ENCODE assay signal across 27 cellular contexts in genomic region chr11:17790453-17790852, GRCh38. TPM values are rescaled to one million over a fixed set of nuclear protein-coding genes. Genes with fewer than 3 reads are reported as not detected.
DNase-seq lines count a peak whose midpoint lies in the region; ATAC-seq, FAIRE-seq and TF ChIP-seq lines count a peak whose summit lies in the region.
"Had no signal": no experiment of that assay in that cellular context is flagged by ENCODE, and none has a peak within 500 bp of the region (broad histone marks: within the 10 kb centered on the region; RNA-seq: fewer than 3 reads in every experiment).

No MANE protein-coding gene starts in this region.

- H3K9ac ChIP-seq in K562 (ENCODE audit: insufficient read depth in 1 of 2, low read depth in 2 of 2, low read length in 2 of 2) (no peak overlapping the region), MM.1S (ENCODE audit: low read length) (no peak overlapping the region)

- H2AFZ ChIP-seq in K562 (ENCODE audit: low read depth, low read length), result no peak overlapping the region
- H2AFZ ChIP-seq in MM.1S (ENCODE audit: low read length), result no peak overlapping the region

- TF ChIP-seq EP300 in A549 (IDR thresholded peaks at IDR 0.05), result no peak
- TF ChIP-seq EP300 in K562 (IDR thresholded peaks at IDR 0.05; ENCODE audit: low read length), result no peak

- H3K36me3 Mint-ChIP-seq in CD4-positive, alpha-beta T cell (ENCODE audit: low read depth), result peaks cover 23% of the 10 kb centered on the region
- H3K36me3 Mint-ChIP-seq: mesothelial cell of epicardium, WTC11 had no signal

- in situ Hi-C loops in K562 (cut with MboI), result no loop called here

- no peak for TF ChIP-seq RAD21 in A549 (conservative IDR thresholded peaks at IDR 0.05 in 1 of 2, IDR thresholded peaks at IDR 0.05 in 1 of 2)
- no peak for TF ChIP-seq RAD21 in K562 (CRISPR knock-in tag; conservative IDR thresholded peaks at IDR 0.05 in 1 of 2, IDR thresholded peaks at IDR 0.05 in 1 of 2)

- ATAC-seq in A549 (no peak), K562 (no peak)
- ATAC-seq in CD4-positive, alpha-beta T cell (ENCODE audit: poor library complexity), result no peak
- ATAC-seq: body of pancreas; left cardiac atrium; stimulated activated naive B cell treated with anti-CD40 and anti-IgM and Interleukin-4, amounts not matched to agents 10 μg/mL and 1 μg/mL and 100 μg/mL, for 72 hours; WTC11 had no signal

- no peaks in the 10 kb centered on the region for H3K27me3 Mint-ChIP-seq in CD4-positive, alpha-beta T cell
- H3K27me3 Mint-ChIP-seq: stimulated activated naive B cell treated with anti-CD40 and anti-IgM and Interleukin-4, amounts not matched to agents 10 μg/mL and 1 μg/mL and 100 μg/mL, for 72 hours had no signal

- H3K9me3 ChIP-seq in A549, result no peaks in the 10 kb centered on the region
- no peaks in the 10 kb centered on the region for H3K9me3 ChIP-seq in K562 (replicated peaks; ENCODE audit: control insufficient read depth, insufficient read depth, low read depth, low read length)
- no peaks in the 10 kb centered on the region for H3K9me3 ChIP-seq in MM.1S (replicated peaks; ENCODE audit: insufficient read depth, low read length)
- no peaks in the 10 kb centered on the region for H3K9me3 ChIP-seq in CD4-positive, alpha-beta T cell (ENCODE audit: control insufficient read depth, low read length)
- H3K9me3 ChIP-seq: body of pancreas, esophagus muscularis mucosa, SJSA1, thyroid gland had no signal

- FAIRE-seq in A549 (lab: Jason Lieb, UNC) (peak; percentile 18), K562 (lab: Jason Lieb, UNC) (no peak)
- FAIRE-seq: A204.1 had no signal

- WGBS in A549 (ENCODE audit: missing lambda C conversion rate), result 69% methylated on average over 1 of the region's 1 CpG
- WGBS in K562 (ENCODE audit: insufficient coverage, low coverage, missing lambda C conversion rate), result 50% methylated on average over 1 of the region's 1 CpG

- no peak overlapping the region for H3K27ac Mint-ChIP-seq in CD4-positive, alpha-beta T cell
- H3K27ac Mint-ChIP-seq: mesothelial cell of epicardium; nephron progenitor cell; stimulated activated naive B cell treated with anti-CD40 and anti-IgM and Interleukin-4, amounts not matched to agents 10 μg/mL and 1 μg/mL and 100 μg/mL, for 72 hours; T-helper 2 cell treated with Interferon-gamma antibody and Interleukin-4, amounts not matched to agents 5 μg/mL and 100 μg/mL, for 36 hours; WTC11 had no signal

- H3K4me1 Mint-ChIP-seq in CD4-positive, alpha-beta T cell (ENCODE audit: low read depth), result no peaks in the 10 kb centered on the region
- H3K4me1 Mint-ChIP-seq: mesothelial cell of epicardium; stimulated activated naive B cell treated with anti-CD40 and anti-IgM and Interleukin-4, amounts not matched to agents 10 μg/mL and 1 μg/mL and 100 μg/mL, for 72 hours; WTC11 had no signal

- no peaks in the 10 kb centered on the region for H3K79me2 ChIP-seq in K562 (ENCODE audit: control insufficient read depth, insufficient read depth, low read length)
- no peaks in the 10 kb centered on the region for H3K79me2 ChIP-seq in MM.1S (ENCODE audit: low read length)

- H3K27ac ChIP-seq in A549, result no peak overlapping the region
- no peak overlapping the region for H3K27ac ChIP-seq in K562 (ENCODE audit: extremely low read depth, low read depth, low read length)
- no peak overlapping the region for H3K27ac ChIP-seq in MM.1S (ENCODE audit: low read length)
- H3K27ac ChIP-seq in CD4-positive, alpha-beta T cell (ENCODE audit: low read depth, low read length), result no peak overlapping the region
- H3K27ac ChIP-seq: body of pancreas, esophagus muscularis mucosa, SJSA1, thyroid gland had no signal

- no peaks in the 10 kb centered on the region for H3K9me1 ChIP-seq in K562 (ENCODE audit: control insufficient read depth, insufficient read depth, low read length)

- BruUV-seq in K562 (replicated peaks; lab: Mats Ljungman, UMichigan), result no TSS peak

- no peaks in the 10 kb centered on the region for H3F3A ChIP-seq in MM.1S (ENCODE audit: insufficient read depth, low read length)

- no peaks in the 10 kb centered on the region for H3K27me3 ChIP-seq in K562 (ENCODE audit: control insufficient read depth in 2 of 2, insufficient read depth in 2 of 2, low read length in 2 of 2)
- H3K27me3 ChIP-seq in MM.1S (replicated peaks; ENCODE audit: insufficient read depth, low read length), result no peaks in the 10 kb centered on the region
- no peaks in the 10 kb centered on the region for H3K27me3 ChIP-seq in CD4-positive, alpha-beta T cell (ENCODE audit: control insufficient read depth, insufficient read depth, low read length)
- H3K27me3 ChIP-seq: body of pancreas, esophagus muscularis mucosa, SJSA1, thyroid gland had no signal

- CTCF ChIA-PET in A549 (lab: Yijun Ruan, JAX) (no interaction called here), K562 (lab: Yijun Ruan, JAX; ENCODE audit: low intra/inter-chr PET ratio) (no interaction called here)
- CTCF ChIA-PET in CD4-positive, alpha-beta T cell (lab: Charles Lee), result no interaction called here

- H3K4me1 ChIP-seq in A549, result peaks cover 7% of the 10 kb centered on the region; the same call in 1 of the 3 replicates
- peaks cover 0 to 6% of the 10 kb centered on the region in 2 experiments; a peak in 1 of 5 replicates for H3K4me1 ChIP-seq in K562 (replicated peaks in 1 of 2; ENCODE audit: control insufficient read depth in 2 of 2, insufficient read depth in 2 of 2, low read length in 2 of 2)
- no peaks in the 10 kb centered on the region for H3K4me1 ChIP-seq in MM.1S (ENCODE audit: low read length)
- H3K4me1 ChIP-seq: body of pancreas, esophagus muscularis mucosa, thyroid gland had no signal

- no peak overlapping the region for H3K4me2 ChIP-seq in A549
- H3K4me2 ChIP-seq in K562 (ENCODE audit: insufficient read depth, low read length), result no peak overlapping the region
- H3K4me2 ChIP-seq in MM.1S (ENCODE audit: low read depth, low read length), result no peak overlapping the region

- POLR2A ChIA-PET in A549 (lab: Yijun Ruan, JAX) (no interaction called here), K562 (lab: Yijun Ruan, JAX) (interaction anchor here (1.0 kb wide), 1 partner anchor 11 kb away, joined by 3 read pairs; no protein-coding TSS in a partner anchor)
- POLR2A ChIA-PET in CD4-positive, alpha-beta T cell (lab: Charles Lee), result no interaction called here

- DNase-seq in A549 (ENCODE audit: low read depth in 1 of 2, low spot score in 1 of 2) (peak in 1 of 2 experiments; percentile 17), HPDE6-E6E7 (ENCODE audit: extremely low spot score) (peak; percentile 69), K562 (ENCODE audit: extremely low read depth in 1 of 4, low spot score in 3 of 4) (no peak), fibroblast of the aortic adventitia (ENCODE audit: low read depth) (peak; percentile 35), globus pallidus (ENCODE audit: low spot score) (no peak), MM.1S (no peak), NCI-H524 (lab: John Stamatoyannopoulos, UW) (no peak)
- no peak for DNase-seq in CD4-positive, alpha-beta T cell
- DNase-seq: activated naive CD4-positive, alpha-beta T cell treated with anti-CD3 and anti-CD28 coated beads, Interleukin-2, amount 50 U/mL, for 16 hours; activated T-cell treated with anti-CD3 and anti-CD28 coated beads, Interleukin-2, amount 50 U/mL, for 48 hours; body of pancreas; dermis blood vessel endothelial cell; H7; left cardiac atrium; NCI-H1048; NCI-H2081 treated with DMSO at 0.1 percent for 48 hours; NCI-H748 treated with DMSO at 0.1 percent for 48 hours; nephron progenitor cell; stimulated activated naive B cell treated with anti-CD40 and anti-IgM and Interleukin-4, amounts not matched to agents 10 μg/mL and 1 μg/mL and 100 μg/mL, for 72 hours; thyroid gland had no signal

- TF ChIP-seq CTCF in A549 (IDR thresholded peaks at IDR 0.05), result no peak
- no peak for TF ChIP-seq CTCF in K562 (IDR thresholded peaks at IDR 0.05 in 2 of 3, conservative IDR thresholded peaks at IDR 0.05 in 1 of 3; ENCODE audit: insufficient read depth in 2 of 3, low read depth in 1 of 3, low read length in 3 of 3)
- no peak for TF ChIP-seq CTCF in fibroblast of the aortic adventitia (IDR thresholded peaks at IDR 0.05; ENCODE audit: insufficient read depth, low read length)
- no peak for TF ChIP-seq CTCF in MM.1S (IDR thresholded peaks at IDR 0.05; ENCODE audit: low read length)
- no peak for TF ChIP-seq CTCF in CD4-positive, alpha-beta T cell (IDR thresholded peaks at IDR 0.05)

- H3K4me3 ChIP-seq in A549 (no peak overlapping the region), K562 (no peak overlapping the region), fibroblast of the aortic adventitia (ENCODE audit: low read depth, low read length) (no peak overlapping the region), MM.1S (ENCODE audit: low read length) (no peak overlapping the region)
- H3K4me3 ChIP-seq: body of pancreas, esophagus muscularis mucosa, SJSA1, thyroid gland had no signal

- H3K9me2 ChIP-seq in MM.1S (replicated peaks; ENCODE audit: insufficient read depth, low read length), result no peaks in the 10 kb centered on the region

- H3K36me3 ChIP-seq in K562 (ENCODE audit: control insufficient read depth, insufficient read depth, low read length) (no peaks in the 10 kb centered on the region), MM.1S (replicated peaks; ENCODE audit: insufficient read depth, low read length) (no peaks in the 10 kb centered on the region)
- H3K36me3 ChIP-seq: SJSA1, thyroid gland had no signal

- H3K9me3 Mint-ChIP-seq in CD4-positive, alpha-beta T cell, result no peaks in the 10 kb centered on the region
- H3K9me3 Mint-ChIP-seq: mesothelial cell of epicardium; nephron progenitor cell; stimulated activated naive B cell treated with anti-CD40 and anti-IgM and Interleukin-4, amounts not matched to agents 10 μg/mL and 1 μg/mL and 100 μg/mL, for 72 hours; T-helper 2 cell treated with Interferon-gamma antibody and Interleukin-4, amounts not matched to agents 5 μg/mL and 100 μg/mL, for 36 hours; WTC11 had no signal

- H4K20me1 ChIP-seq in K562 (replicated peaks; ENCODE audit: control insufficient read depth, insufficient read depth, low read length), result no peaks in the 10 kb centered on the region; the same call in 1 of the 2 replicates
- no peaks in the 10 kb centered on the region for H4K20me1 ChIP-seq in MM.1S (ENCODE audit: insufficient read depth, low read length)

- intact Hi-C loops in K562 (cut with micrococcal nuclease), result no loop called here
- intact Hi-C loops in CD4-positive, alpha-beta T cell (cut with DNase I, micrococcal nuclease), result no loop called here

- H3K4me3 Mint-ChIP-seq in CD4-positive, alpha-beta T cell, result no peak overlapping the region
- H3K4me3 Mint-ChIP-seq: mesothelial cell of epicardium; nephron progenitor cell; stimulated activated naive B cell treated with anti-CD40 and anti-IgM and Interleukin-4, amounts not matched to agents 10 μg/mL and 1 μg/mL and 100 μg/mL, for 72 hours; T-helper 2 cell treated with Interferon-gamma antibody and Interleukin-4, amounts not matched to agents 5 μg/mL and 100 μg/mL, for 36 hours; WTC11 had no signal

- TF ChIP-seq POLR2A in A549 (IDR thresholded peaks at IDR 0.05; ENCODE audit: low read length) (no peak), K562 (conservative IDR thresholded peaks at IDR 0.05) (no peak)

RNA-seq across cellular contexts. Expression of gene KCNC1, which starts 55.9 kb away (rescaled TPM):
- not detected in 2 replicates for polyA plus RNA-seq in A549 (2011; rRNA removed)
- 0.01 and 0.08 TPM in 2 replicates for polyA plus RNA-seq in A549 (2012; cell fraction: cytosol; rRNA removed)
- polyA plus RNA-seq in A549 (2012; cell fraction: nucleus; rRNA removed), result 0.07 and 0.22 TPM in 2 replicates
- polyA plus RNA-seq in A549 (2017; fragmentation: RNase III; extraction: RNeasy Plus Mini Kit Qiagen cat#74134 plus additional on column Dnase treatment), result 0.05 to 0.18 TPM (median 0.08 TPM) in 3 replicates
- polyA minus RNA-seq in A549 (2011; rRNA and poly(A)+ RNA removed), result not detected in 2 replicates
- total RNA-seq in K562 (2011; cell fraction: chromatin; rRNA removed; ENCODE audit: low replicate concordance), result 0.19 TPM in 1 of 2 replicates, not detected in the other
- total RNA-seq in K562 (2011; cell fraction: nucleolus; rRNA removed), result not detected in 2 replicates
- total RNA-seq in K562 (2011; cell fraction: nucleoplasm; rRNA removed), result not detected in 2 replicates
- not detected in 2 replicates for total RNA-seq in K562 (2014; rRNA removed)
- total RNA-seq in K562 (2014; rRNA removed; fragmentation: Illumina TruSeq; extraction: Trizol), result not detected in 2 replicates
- not detected in 2 replicates for total RNA-seq in K562 (2015; rRNA removed; fragmentation: Illumina TruSeq; extraction: Trizol)
- not detected in 2 replicates for total RNA-seq in K562 (2021)
- polyA plus RNA-seq in K562 (2011; rRNA removed), result not detected in 2 replicates
- polyA plus RNA-seq in K562 (2011; cell fraction: cytosol; rRNA removed), result not detected in 2 replicates
- not detected in 2 replicates for polyA plus RNA-seq in K562 (2011; cell fraction: nucleus; rRNA removed)
- 0.12 and 0.17 TPM in 2 replicates for polyA plus RNA-seq in K562 (2012)
- polyA plus RNA-seq in K562 (2014; fragmentation: Illumina TruSeq; extraction: Trizol), result not detected in 2 replicates
- polyA plus RNA-seq in K562 (2014; fragmentation: Nextera tagmentation; extraction: Ambion mirVana), result under 1 TPM in 1 of 2 experiments, not detected in 1; 0.08 TPM
- polyA plus RNA-seq in K562 (2014; rRNA removed), result 0.05 TPM in 1 of 2 replicates, not detected in the other
- not detected in 2 replicates for polyA minus RNA-seq in K562 (2011; rRNA and poly(A)+ RNA removed)
- not detected in 2 replicates for polyA minus RNA-seq in K562 (2011; cell fraction: cytosol; rRNA and poly(A)+ RNA removed)
- polyA minus RNA-seq in K562 (2011; cell fraction: nucleus; rRNA and poly(A)+ RNA removed), result not detected in 2 replicates
- total RNA-seq in fibroblast of the aortic adventitia (ENCODE audit: low replicate concordance), result not detected in 2 replicates
- total RNA-seq in CD4-positive, alpha-beta T cell, result not detected
- total RNA-seq: dermis blood vessel endothelial cell, esophagus muscularis mucosa, H7, left cardiac atrium, pulmonary artery endothelial cell, SJSA1 had no signal

Comparison
In these comparisons a context has a peak if more than half of its experiments do, and no peak if none do; other contexts are left out.
1. DNase-seq: peak in HPDE6-E6E7 (single experiment) and fibroblast of the aortic adventitia (single experiment); none in K562 (0 of 4), globus pallidus (single experiment), MM.1S (single experiment), CD4-positive, alpha-beta T cell (0 of 10) and NCI-H524 (0 of 2).
2. Of the 35 proteins assayed by ChIP-seq in both K562 and A549: peak only in K562: CEBPB; only in A549: none; in both: none; in neither: 34.